Comparison of ENCODE assay signal across 9 cellular contexts in genomic region chr1:93348104-93348780, GRCh38. TPM values are rescaled to one million over a fixed set of nuclear protein-coding genes. Genes with fewer than 3 reads are reported as not detected.
DNase-seq lines count a peak whose midpoint lies in the region; TF ChIP-seq lines count a peak whose summit lies in the region.
"Had no signal": no experiment of that assay in that cellular context is flagged by ENCODE, and none has a peak within 500 bp of the region (broad histone marks: within the 10 kb centered on the region; RNA-seq: fewer than 3 reads in every experiment).

No MANE protein-coding gene starts in this region.

- H3K4me3 ChIP-seq in A673 (ENCODE audit: low read depth, low read length, poor library complexity, severe bottlenecking): peak overlapping the region; percentile 84

- H3K4me1 Mint-ChIP-seq in HFFc6 (ENCODE audit: low read depth) (peaks cover 38% of the 10 kb centered on the region), brain (peaks cover 60% of the 10 kb centered on the region), mesothelial cell of epicardium (peaks cover 42% of the 10 kb centered on the region)

- POLR2A ChIA-PET in A673 (lab: Charles Lee; ENCODE audit: low non-redundant PET): no interaction called here

- H3K27ac Mint-ChIP-seq in HFFc6: peak overlapping the region; percentile 8; the same call in 1 of the 2 replicates
- peak overlapping the region; percentile 14 to 98 (median 58) for H3K27ac Mint-ChIP-seq in brain
- no peak overlapping the region for H3K27ac Mint-ChIP-seq in mesothelial cell of epicardium

- no TSS peak for BruUV-seq in A673 (replicated peaks; lab: Mats Ljungman, UMichigan)

- peaks cover 38% of the 10 kb centered on the region for H3K36me3 Mint-ChIP-seq in HFFc6 (ENCODE audit: low read depth)
- H3K36me3 Mint-ChIP-seq in brain: peaks cover 5% of the 10 kb centered on the region
- no peaks in the 10 kb centered on the region for H3K36me3 Mint-ChIP-seq in mesothelial cell of epicardium

- DNase-seq in A673 (ENCODE audit: low spot score) (no peak), HFFc6 (no peak), mesothelial cell of epicardium (ENCODE audit: low spot score in 2 of 2, unreplicated experiment in 2 of 2) (no peak), DMS114 treated with DMSO at 0.1 percent for 48 hours (lab: John Stamatoyannopoulos, UW; ENCODE audit: unreplicated experiment) (no peak), NOMO-1 (lab: John Stamatoyannopoulos, UW; ENCODE audit: unreplicated experiment in 2 of 2) (no peak), head of caudate nucleus (no peak), cerebellum (ENCODE audit: low spot score) (no peak)
- DNase-seq: MV-4-11 had no signal

- no peaks in the 10 kb centered on the region for H3K9me3 ChIP-seq in A673 (ENCODE audit: low read depth, low read length, poor library complexity, severe bottlenecking)

- intact Hi-C loops in A673 (cut with micrococcal nuclease; ENCODE audit: unreplicated experiment) (no loop called here), head of caudate nucleus (cut with DNase I) (loop anchor here (5.0 to 10.0 kb wide), 2 partner anchors 166 to 263 kb away; partner anchors contain the start of genes CCDC18 and TMED5)

- H3K9me3 Mint-ChIP-seq in HFFc6 (no peaks in the 10 kb centered on the region), brain (no peaks in the 10 kb centered on the region), mesothelial cell of epicardium (no peaks in the 10 kb centered on the region)

- CTCF ChIA-PET in A673 (lab: Charles Lee): no interaction called here

- H3K27me3 Mint-ChIP-seq in HFFc6 (ENCODE audit: insufficient read depth) (no peaks in the 10 kb centered on the region; the same call in 1 of the 2 replicates), brain (peaks cover 14% of the 10 kb centered on the region), mesothelial cell of epicardium (ENCODE audit: low read depth) (no peaks in the 10 kb centered on the region)

- H3K4me1 ChIP-seq in A673 (ENCODE audit: insufficient read depth, low read length, poor library complexity, severe bottlenecking): peaks cover 45% of the 10 kb centered on the region

- H3K27ac ChIP-seq in A673 (ENCODE audit: low read depth, low read length, poor library complexity, severe bottlenecking): peak overlapping the region; percentile 47

- peak overlapping the region; percentile 96 for H3K4me3 Mint-ChIP-seq in HFFc6
- H3K4me3 Mint-ChIP-seq in brain: peak overlapping the region; percentile 90 to 100 (median 97)
- peak overlapping the region; percentile 97 for H3K4me3 Mint-ChIP-seq in mesothelial cell of epicardium

- H3K36me3 ChIP-seq in A673 (ENCODE audit: insufficient read depth, low read length, poor library complexity, severe bottlenecking): no peaks in the 10 kb centered on the region

- H3K27me3 ChIP-seq in A673 (replicated peaks; ENCODE audit: insufficient read depth, low read depth, low read length, poor library complexity): no peaks in the 10 kb centered on the region

- no peak for TF ChIP-seq CTCF in A673 (conservative IDR thresholded peaks at IDR 0.05; ENCODE audit: low read depth, low read length)
- no peak for TF ChIP-seq CTCF in HFFc6 (IDR thresholded peaks at IDR 0.05)
- no peak for TF ChIP-seq CTCF in brain (conservative IDR thresholded peaks at IDR 0.05)
- no peak for TF ChIP-seq CTCF in mesothelial cell of epicardium (IDR thresholded peaks at IDR 0.05; ENCODE audit: unreplicated experiment)

RNA-seq across cellular contexts. Expression of gene DR1, which starts 2.5 kb away (rescaled TPM):
- total RNA-seq in A673 (2021) (71.3 and 77.2 TPM in 2 replicates), mesothelial cell of epicardium (36.8 to 38.7 TPM (median 37.7 TPM) in 3 replicates), cerebellum (36.6 TPM)
- total RNA-seq in HFFc6 (2021; fragmentation: NEBNext Ultra II Directional; extraction: Animal tissue kit (Norgen Biotek cat#: 25700)): 10 to 100 TPM; 76.8 to 90.8 (median 83.1) TPM
- 30.5 TPM for polyA plus RNA-seq in brain (ENCODE audit: insufficient read depth, low read depth, low replicate concordance)
